ENCODE assay signal across 14 cellular contexts in the genomic region with DNA sequence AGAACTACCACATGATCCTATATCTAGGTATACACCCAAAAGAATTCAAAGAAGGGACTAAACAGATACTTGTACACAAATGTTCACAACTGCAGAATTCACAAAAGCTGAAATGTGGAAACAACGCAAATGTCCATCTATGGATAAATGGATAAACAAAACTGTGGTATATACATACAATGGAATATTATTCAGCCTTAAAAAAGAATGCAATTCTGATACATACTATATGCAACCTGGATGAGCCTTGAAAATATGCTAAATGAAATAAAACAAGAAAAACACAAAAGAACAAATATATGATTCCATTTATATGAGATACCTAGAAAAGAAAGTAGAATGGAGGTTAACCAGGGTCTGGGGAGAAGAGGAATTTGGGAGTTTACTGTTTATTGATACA. TPM values are rescaled to one million over a fixed set of nuclear protein-coding genes. Genes with fewer than 3 reads are reported as not detected.
A peak's percentile ranks its signal among the peaks of the same experiment; 100 is the strongest.
DNase-seq lines count a peak whose midpoint lies in the region; ATAC-seq and TF ChIP-seq lines count a peak whose summit lies in the region.
"Had no signal": no experiment of that assay in that cellular context is flagged by ENCODE, and none has a peak within 500 bp of the region (broad histone marks: within the 10 kb centered on the region; RNA-seq: fewer than 3 reads in every experiment).

No MANE protein-coding gene starts in this region.

- H3K4me1 Mint-ChIP-seq in activated T-cell treated with anti-CD3 and anti-CD28 coated beads, Interleukin-2, amount 50 U/mL, for 72 hours (ENCODE audit: low read depth), result peaks cover 46% of the 10 kb centered on the region
- H3K4me1 Mint-ChIP-seq in stimulated activated effector memory CD8-positive, alpha-beta T cell treated with anti-CD3 and anti-CD28 coated beads, Interleukin-12 subunit alpha, Interleukin-12 subunit beta, amount 100 ng/mL, for 72 hours, result peaks cover 44% of the 10 kb centered on the region

- no peak for ATAC-seq in SK-N-SH treated with all-trans-retinoic acid at 6 μM for 48 hours
- ATAC-seq in activated T-cell treated with anti-CD3 and anti-CD28 coated beads, Interleukin-2, amount 50 U/mL, for 72 hours (replicated peaks in 1 of 2), result no peak
- ATAC-seq in stimulated activated effector memory CD8-positive, alpha-beta T cell treated with anti-CD3 and anti-CD28 coated beads, Interleukin-12 subunit alpha, Interleukin-12 subunit beta, amount 100 ng/mL, for 72 hours, result no peak
- ATAC-seq: HCT116 had no signal

- H3K9ac ChIP-seq in SK-N-SH (no peak overlapping the region), Loucy (ENCODE audit: low read depth, low read length, poor library complexity, severe bottlenecking) (no peak overlapping the region)
- H3K9ac ChIP-seq: BLaER1 had no signal

- no peaks in the 10 kb centered on the region for H3K9me3 Mint-ChIP-seq in activated T-cell treated with anti-CD3 and anti-CD28 coated beads, Interleukin-2, amount 50 U/mL, for 72 hours
- H3K9me3 Mint-ChIP-seq in stimulated activated effector memory CD8-positive, alpha-beta T cell treated with anti-CD3 and anti-CD28 coated beads, Interleukin-12 subunit alpha, Interleukin-12 subunit beta, amount 100 ng/mL, for 72 hours, result peaks cover 5% of the 10 kb centered on the region
- H3K9me3 Mint-ChIP-seq: CD8-positive, alpha-beta memory T cell had no signal

- peaks cover 5 to 21% of the 10 kb centered on the region in 2 donors for H3K36me3 Mint-ChIP-seq in activated T-cell treated with anti-CD3 and anti-CD28 coated beads, Interleukin-2, amount 50 U/mL, for 72 hours (ENCODE audit: insufficient read depth in 2 of 2)
- H3K36me3 Mint-ChIP-seq in stimulated activated effector memory CD8-positive, alpha-beta T cell treated with anti-CD3 and anti-CD28 coated beads, Interleukin-12 subunit alpha, Interleukin-12 subunit beta, amount 100 ng/mL, for 72 hours, result peaks cover 67% of the 10 kb centered on the region

- H3K27ac ChIP-seq in SK-N-SH (ENCODE audit: low read depth in 2 of 2, low read length in 1 of 2), result no peak overlapping the region
- H3K27ac ChIP-seq: 22Rv1, BLaER1 had no signal

- H3K4me2 ChIP-seq in SK-N-SH (no peak overlapping the region), Loucy (ENCODE audit: low read depth, low read length, poor library complexity, severe bottlenecking) (peak overlapping the region; percentile 32)
- H3K4me2 ChIP-seq: BLaER1 had no signal

- no peaks in the 10 kb centered on the region for H3K27me3 Mint-ChIP-seq in activated T-cell treated with anti-CD3 and anti-CD28 coated beads, Interleukin-2, amount 50 U/mL, for 72 hours (ENCODE audit: low read depth)
- H3K27me3 Mint-ChIP-seq: CD8-positive, alpha-beta memory T cell had no signal

- H3K36me3 ChIP-seq in SK-N-SH (replicated peaks in 1 of 2; ENCODE audit: control insufficient read depth in 1 of 2, insufficient read depth in 2 of 2, low read length in 1 of 2) (peaks cover 43 to 65% of the 10 kb centered on the region in 2 experiments), Loucy (ENCODE audit: insufficient read depth, low read length) (peaks cover 35% of the 10 kb centered on the region)

- WGBS in SK-N-SH (ENCODE audit: low lambda C conversion rate), result 95% methylated on average over 1 of the region's 1 CpG

- no peak for TF ChIP-seq EP300 in SK-N-SH (IDR thresholded peaks at IDR 0.05; ENCODE audit: borderline replicate concordance in 1 of 2, low read depth in 1 of 2, low read length in 1 of 2)

- H3K4me3 ChIP-seq in SK-N-SH (ENCODE audit: low read depth in 2 of 2, low read length in 1 of 2) (no peak overlapping the region), Loucy (ENCODE audit: low read length, poor library complexity, severe bottlenecking) (no peak overlapping the region)
- H3K4me3 ChIP-seq: BLaER1 had no signal

- TF ChIP-seq CTCF in SK-N-SH (IDR thresholded peaks at IDR 0.05) (no peak), Loucy (conservative IDR thresholded peaks at IDR 0.05; ENCODE audit: low read length) (no peak)

- H3F3A ChIP-seq in SK-N-SH (replicated peaks; ENCODE audit: insufficient read depth) (peaks cover 18% of the 10 kb centered on the region), Loucy (ENCODE audit: low read depth) (no peaks in the 10 kb centered on the region)

- POLR2A ChIA-PET in SK-N-SH (lab: Yijun Ruan, JAX), result interaction anchor here (0.6 kb wide), 1 partner anchor 704 kb away, joined by 3 read pairs; no protein-coding TSS in a partner anchor

- TF ChIP-seq RAD21 in SK-N-SH (IDR thresholded peaks at IDR 0.05; ENCODE audit: low read length), result no peak

- H2AFZ ChIP-seq in SK-N-SH (ENCODE audit: low read depth), result no peak overlapping the region
- H2AFZ ChIP-seq in Loucy (ENCODE audit: low read length), result no peak overlapping the region

- peak overlapping the region; percentile 90 for H3K27ac Mint-ChIP-seq in activated T-cell treated with anti-CD3 and anti-CD28 coated beads, Interleukin-2, amount 50 U/mL, for 72 hours
- peak overlapping the region; percentile 66 for H3K27ac Mint-ChIP-seq in stimulated activated effector memory CD8-positive, alpha-beta T cell treated with anti-CD3 and anti-CD28 coated beads, Interleukin-12 subunit alpha, Interleukin-12 subunit beta, amount 100 ng/mL, for 72 hours

- H3K79me2 ChIP-seq in SK-N-SH (ENCODE audit: insufficient read depth) (peaks cover 97% of the 10 kb centered on the region), Loucy (ENCODE audit: insufficient read depth, low read length) (peaks cover 95% of the 10 kb centered on the region)

- peak overlapping the region in 1 of 2 donors; percentile 12 for H3K4me3 Mint-ChIP-seq in activated T-cell treated with anti-CD3 and anti-CD28 coated beads, Interleukin-2, amount 50 U/mL, for 72 hours
- H3K4me3 Mint-ChIP-seq in stimulated activated effector memory CD8-positive, alpha-beta T cell treated with anti-CD3 and anti-CD28 coated beads, Interleukin-12 subunit alpha, Interleukin-12 subunit beta, amount 100 ng/mL, for 72 hours, result no peak overlapping the region

- H4K20me1 ChIP-seq in SK-N-SH (ENCODE audit: insufficient read depth), result peaks cover 71% of the 10 kb centered on the region
- peaks cover 66% of the 10 kb centered on the region for H4K20me1 ChIP-seq in Loucy (ENCODE audit: insufficient read depth, low read length, poor library complexity, severe bottlenecking)

- H3K4me1 ChIP-seq in SK-N-SH (ENCODE audit: control insufficient read depth in 1 of 2, insufficient read depth in 2 of 2, low read depth in 1 of 2, low read length in 1 of 2) (peaks cover 0 to 17% of the 10 kb centered on the region in 2 experiments; a peak in 2 of 4 replicates), Loucy (ENCODE audit: insufficient read depth, low read length, poor library complexity, severe bottlenecking) (peaks cover 38% of the 10 kb centered on the region)

- H3K27me3 ChIP-seq in SK-N-SH (ENCODE audit: insufficient read depth), result no peaks in the 10 kb centered on the region
- H3K27me3 ChIP-seq in Loucy (ENCODE audit: insufficient read depth, low read length, poor library complexity, severe bottlenecking), result no peaks in the 10 kb centered on the region
- H3K27me3 ChIP-seq: BLaER1 had no signal

- CTCF ChIA-PET in SK-N-SH (lab: Yijun Ruan, JAX), result no interaction called here

- H3K9me2 ChIP-seq in SK-N-SH (no peaks in the 10 kb centered on the region), Loucy (replicated peaks; ENCODE audit: low read depth, low read length) (no peaks in the 10 kb centered on the region)

- H3K9me3 ChIP-seq in SK-N-SH (no peaks in the 10 kb centered on the region), Loucy (ENCODE audit: insufficient read depth, low read depth, low read length) (0 out of 2 replicates have a peak, but pooled peaks cover 5% of the 10 kb centered on the region)
- H3K9me3 ChIP-seq: Caco-2 had no signal

- DNase-seq in SK-N-SH (no peak), GOT3 (lab: John Stamatoyannopoulos, UW) (no peak)
- DNase-seq in activated T-cell treated with anti-CD3 and anti-CD28 coated beads, Interleukin-2, amount 50 U/mL, for 72 hours, result no peak
- DNase-seq in activated T-cell treated with anti-CD3 and anti-CD28 coated beads, Interleukin-2, amount 50 U/mL, for 1 hour, result no peak
- DNase-seq in stimulated activated effector memory CD8-positive, alpha-beta T cell treated with anti-CD3 and anti-CD28 coated beads, Interleukin-12 subunit alpha, Interleukin-12 subunit beta, amount 100 ng/mL, for 72 hours (ENCODE audit: low spot score in 2 of 2), result no peak
- DNase-seq: AML-193; Caco-2; CD8-positive, alpha-beta memory T cell; DMS 273 treated with DMSO at 0.1 percent for 48 hours had no signal

TF ChIP-seq in SK-N-SH treated with all-trans-retinoic acid at 6 μM for 48 hours, 23 proteins besides CTCF, POLR2A, EP300 and RAD21 (continues in another document):
- TF ChIP-seq ZNF8 (CRISPR knock-in tag; IDR thresholded peaks at IDR 0.05), result peak; percentile 95

TF ChIP-seq in SK-N-SH, 30 proteins besides CTCF, POLR2A, EP300 and RAD21 (continues in another document):
- TF ChIP-seq RXRA (IDR thresholded peaks at IDR 0.05; ENCODE audit: borderline replicate concordance, low read depth) (no peak), RCOR1 (IDR thresholded peaks at IDR 0.05; ENCODE audit: low read length) (no peak), EZH2phosphoT487 (IDR thresholded peaks at IDR 0.05; ENCODE audit: borderline replicate concordance, low read depth) (no peak), GATA2 (CRISPR knock-in tag; IDR thresholded peaks at IDR 0.05) (no peak), CHD2 (IDR thresholded peaks at IDR 0.05; ENCODE audit: low read length, partially characterized antibody) (no peak), SMC3 (IDR thresholded peaks at IDR 0.05; ENCODE audit: low read depth, low read length) (no peak), POLR2AphosphoS5 (IDR thresholded peaks at IDR 0.05; ENCODE audit: low read depth, low read length) (no peak)
- TF ChIP-seq, protein P1, sequence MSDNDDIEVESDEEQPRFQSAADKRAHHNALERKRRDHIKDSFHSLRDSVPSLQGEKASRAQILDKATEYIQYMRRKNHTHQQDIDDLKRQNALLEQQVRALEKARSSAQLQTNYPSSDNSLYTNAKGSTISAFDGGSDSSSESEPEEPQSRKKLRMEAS (IDR thresholded peaks at IDR 0.05; ENCODE audit: low read depth), result no peak

RNA-seq across cellular contexts. Expression of a gene that starts 7.2 kb away (rescaled TPM):
- polyA plus RNA-seq in SK-N-SH (2012; rRNA removed), result 13.8 and 16.3 TPM in 2 replicates
- polyA plus RNA-seq in SK-N-SH (2012; cell fraction: cytosol; rRNA removed), result 14.7 and 21.1 TPM in 2 replicates
- 13.0 and 33.6 TPM in 2 replicates for polyA plus RNA-seq in SK-N-SH (2012; cell fraction: nucleus; rRNA removed)
- total RNA-seq in activated T-cell treated with anti-CD3 and anti-CD28 coated beads, Interleukin-2, amount 50 U/mL, for 72 hours, result 10 to 100 TPM; 30.3 to 35.7 TPM

RNA-seq across cellular contexts. Expression of a gene that starts 54.4 kb away (rescaled TPM):
- polyA plus RNA-seq in SK-N-SH (2012; rRNA removed), result 4.7 and 6.4 TPM in 2 replicates
- polyA plus RNA-seq in SK-N-SH (2012; cell fraction: cytosol; rRNA removed), result 5.9 and 7.1 TPM in 2 replicates
- polyA plus RNA-seq in SK-N-SH (2012; cell fraction: nucleus; rRNA removed), result 9.4 and 16.2 TPM in 2 replicates
- total RNA-seq in activated T-cell treated with anti-CD3 and anti-CD28 coated beads, Interleukin-2, amount 50 U/mL, for 72 hours, result 10 to 100 TPM; 13.5 to 16.1 TPM

RNA-seq across cellular contexts. Expression of a gene that starts 54.6 kb away (rescaled TPM):
- 16.0 and 24.9 TPM in 2 replicates for polyA plus RNA-seq in SK-N-SH (2012; rRNA removed)
- polyA plus RNA-seq in SK-N-SH (2012; cell fraction: cytosol; rRNA removed), result 12.1 and 13.0 TPM in 2 replicates
- 41.7 and 85.9 TPM in 2 replicates for polyA plus RNA-seq in SK-N-SH (2012; cell fraction: nucleus; rRNA removed)
- 10 to 100 TPM; 20.8 to 22.8 TPM for total RNA-seq in activated T-cell treated with anti-CD3 and anti-CD28 coated beads, Interleukin-2, amount 50 U/mL, for 72 hours
